9 cellular contexts compared by ENCODE assay signal in genomic region chrX:39133971-39134370, GRCh38.
DNase-seq lines count a peak whose midpoint lies in the region; ATAC-seq and TF ChIP-seq lines count a peak whose summit lies in the region.
"Had no signal": no experiment of that assay in that cellular context is flagged by ENCODE, and none has a peak within 500 bp of the region (broad histone marks: within the 10 kb centered on the region; RNA-seq: fewer than 3 reads in every experiment).

No MANE protein-coding gene starts in this region.

- no peaks in the 10 kb centered on the region for H3K27me3 Mint-ChIP-seq in osteocyte (ENCODE audit: unreplicated experiment)

- H3K4me3 Mint-ChIP-seq in osteocyte (ENCODE audit: unreplicated experiment) = no peak overlapping the region
- H3K4me3 Mint-ChIP-seq: T-cell had no signal

- peak; percentile 62 for TF ChIP-seq CTCF in GM06990 (IDR thresholded peaks at IDR 0.05; ENCODE audit: insufficient read depth, low read length, poor library complexity, severe bottlenecking)
- no peak for TF ChIP-seq CTCF in omental fat pad (IDR thresholded peaks at IDR 0.05)
- no peak for TF ChIP-seq CTCF in osteocyte (IDR thresholded peaks at IDR 0.05)

- H3K4me3 ChIP-seq in GM06990 (replicated peaks; ENCODE audit: low read depth, low read length) = no peak overlapping the region

- no peak overlapping the region for H3K27ac Mint-ChIP-seq in osteocyte (ENCODE audit: unreplicated experiment)
- H3K27ac Mint-ChIP-seq: T-cell had no signal

- no peaks in the 10 kb centered on the region for H3K36me3 ChIP-seq in GM06990 (ENCODE audit: control insufficient read depth, insufficient read depth, low read length)

- ATAC-seq in GM19395 (IDR thresholded peaks at IDR 0.05; ENCODE audit: unreplicated experiment) = peak; percentile 74
- ATAC-seq in GM18498 (IDR thresholded peaks at IDR 0.05; ENCODE audit: unreplicated experiment) = no peak
- ATAC-seq in omental fat pad (ENCODE audit: low FRiP score) = no peak
- ATAC-seq: T-cell had no signal

- no peaks in the 10 kb centered on the region for H3K27me3 ChIP-seq in GM06990 (replicated peaks; ENCODE audit: control insufficient read depth, insufficient read depth, low read length)

- H3K9me3 Mint-ChIP-seq in osteocyte (ENCODE audit: unreplicated experiment) = peaks cover 11% of the 10 kb centered on the region
- H3K9me3 Mint-ChIP-seq: T-cell had no signal

- H3K4me1 Mint-ChIP-seq in osteocyte (ENCODE audit: unreplicated experiment) = no peaks in the 10 kb centered on the region
- H3K4me1 Mint-ChIP-seq: T-cell had no signal

- DNase-seq in GM06990 (ENCODE audit: extremely low read depth, insufficient read length) = no peak
- DNase-seq in NOMO-1 treated with dmso at 0.1 percent for 144 hours (lab: John Stamatoyannopoulos, UW; ENCODE audit: unreplicated experiment) = peak; percentile 37
- DNase-seq in iPS-NIHi11 (ENCODE audit: low spot score) = peak; percentile 9
- no peak for DNase-seq in NCI-H2227 (lab: John Stamatoyannopoulos, UW; ENCODE audit: unreplicated experiment)
- no peak for DNase-seq in omental fat pad (ENCODE audit: low spot score)
- DNase-seq in osteocyte (ENCODE audit: extremely low spot score, unreplicated experiment) = no peak

- H3K36me3 Mint-ChIP-seq in osteocyte (ENCODE audit: unreplicated experiment) = no peaks in the 10 kb centered on the region
- H3K36me3 Mint-ChIP-seq: T-cell had no signal

Comparison
In these comparisons a context has a peak if more than half of its experiments do, and no peak if none do; other contexts are left out.
1. DNase-seq: peak in NOMO-1 treated with dmso at 0.1 percent for 144 hours (single experiment) and iPS-NIHi11 (single experiment); none in GM06990 (single experiment), NCI-H2227 (single experiment), omental fat pad (single experiment) and osteocyte (single experiment).